ENCODE assay signal across 1 cellular context in the genomic region with DNA sequence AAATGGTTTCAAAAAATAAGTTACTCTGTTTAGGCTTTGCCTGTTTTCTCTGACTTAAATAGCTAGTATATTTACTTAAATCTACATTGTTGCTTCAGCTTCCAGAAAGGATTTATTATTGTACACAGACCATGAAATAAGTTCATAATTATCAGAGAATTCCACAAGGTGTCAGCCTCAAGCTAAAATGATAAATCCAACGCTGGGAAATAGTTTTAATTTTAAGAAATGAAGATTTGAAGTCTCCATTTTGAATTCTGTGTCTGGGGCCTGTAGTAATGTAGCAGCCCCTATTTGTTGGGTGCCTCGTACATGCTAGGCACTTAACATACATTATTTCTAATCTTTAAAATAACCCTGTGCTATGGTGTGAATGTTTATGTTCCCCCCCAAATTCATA.
TF ChIP-seq lines count a peak whose summit lies in the region.

No MANE protein-coding gene starts in this region.

TF ChIP-seq in SK-N-SH, 30 proteins besides CTCF, POLR2A, EP300 and RAD21 (continued from another document):
- TF ChIP-seq IRF3 (IDR thresholded peaks at IDR 0.05; ENCODE audit: low read depth, low read length) (no peak), SIN3A (IDR thresholded peaks at IDR 0.05; ENCODE audit: borderline replicate concordance, low read depth, low read length) (no peak), ZBTB33 (IDR thresholded peaks at IDR 0.05; ENCODE audit: borderline replicate concordance, low read depth) (no peak), FOXM1 (IDR thresholded peaks at IDR 0.05; ENCODE audit: low read depth) (no peak), MAX (IDR thresholded peaks at IDR 0.05; ENCODE audit: low read depth) (no peak), RFX5 (IDR thresholded peaks at IDR 0.05; ENCODE audit: low read length) (no peak)
- TF ChIP-seq, protein P1, sequence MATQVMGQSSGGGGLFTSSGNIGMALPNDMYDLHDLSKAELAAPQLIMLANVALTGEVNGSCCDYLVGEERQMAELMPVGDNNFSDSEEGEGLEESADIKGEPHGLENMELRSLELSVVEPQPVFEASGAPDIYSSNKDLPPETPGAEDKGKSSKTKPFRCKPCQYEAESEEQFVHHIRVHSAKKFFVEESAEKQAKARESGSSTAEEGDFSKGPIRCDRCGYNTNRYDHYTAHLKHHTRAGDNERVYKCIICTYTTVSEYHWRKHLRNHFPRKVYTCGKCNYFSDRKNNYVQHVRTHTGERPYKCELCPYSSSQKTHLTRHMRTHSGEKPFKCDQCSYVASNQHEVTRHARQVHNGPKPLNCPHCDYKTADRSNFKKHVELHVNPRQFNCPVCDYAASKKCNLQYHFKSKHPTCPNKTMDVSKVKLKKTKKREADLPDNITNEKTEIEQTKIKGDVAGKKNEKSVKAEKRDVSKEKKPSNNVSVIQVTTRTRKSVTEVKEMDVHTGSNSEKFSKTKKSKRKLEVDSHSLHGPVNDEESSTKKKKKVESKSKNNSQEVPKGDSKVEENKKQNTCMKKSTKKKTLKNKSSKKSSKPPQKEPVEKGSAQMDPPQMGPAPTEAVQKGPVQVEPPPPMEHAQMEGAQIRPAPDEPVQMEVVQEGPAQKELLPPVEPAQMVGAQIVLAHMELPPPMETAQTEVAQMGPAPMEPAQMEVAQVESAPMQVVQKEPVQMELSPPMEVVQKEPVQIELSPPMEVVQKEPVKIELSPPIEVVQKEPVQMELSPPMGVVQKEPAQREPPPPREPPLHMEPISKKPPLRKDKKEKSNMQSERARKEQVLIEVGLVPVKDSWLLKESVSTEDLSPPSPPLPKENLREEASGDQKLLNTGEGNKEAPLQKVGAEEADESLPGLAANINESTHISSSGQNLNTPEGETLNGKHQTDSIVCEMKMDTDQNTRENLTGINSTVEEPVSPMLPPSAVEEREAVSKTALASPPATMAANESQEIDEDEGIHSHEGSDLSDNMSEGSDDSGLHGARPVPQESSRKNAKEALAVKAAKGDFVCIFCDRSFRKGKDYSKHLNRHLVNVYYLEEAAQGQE (IDR thresholded peaks at IDR 0.05; ENCODE audit: low read depth, low read length): no peak
- TF ChIP-seq, protein P2, sequence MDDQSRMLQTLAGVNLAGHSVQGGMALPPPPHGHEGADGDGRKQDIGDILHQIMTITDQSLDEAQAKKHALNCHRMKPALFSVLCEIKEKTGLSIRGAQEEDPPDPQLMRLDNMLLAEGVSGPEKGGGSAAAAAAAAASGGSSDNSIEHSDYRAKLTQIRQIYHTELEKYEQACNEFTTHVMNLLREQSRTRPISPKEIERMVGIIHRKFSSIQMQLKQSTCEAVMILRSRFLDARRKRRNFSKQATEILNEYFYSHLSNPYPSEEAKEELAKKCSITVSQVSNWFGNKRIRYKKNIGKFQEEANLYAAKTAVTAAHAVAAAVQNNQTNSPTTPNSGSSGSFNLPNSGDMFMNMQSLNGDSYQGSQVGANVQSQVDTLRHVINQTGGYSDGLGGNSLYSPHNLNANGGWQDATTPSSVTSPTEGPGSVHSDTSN (IDR thresholded peaks at IDR 0.05): no peak
